9 cellular contexts compared by ENCODE assay signal in genomic region chr1:234535763-234536515, GRCh38. TPM values are rescaled to one million over a fixed set of nuclear protein-coding genes. Genes with fewer than 3 reads are reported as not detected.
DNase-seq lines count a peak whose midpoint lies in the region; ATAC-seq, FAIRE-seq and TF ChIP-seq lines count a peak whose summit lies in the region.
"Had no signal": no experiment of that assay in that cellular context is flagged by ENCODE, and none has a peak within 500 bp of the region (broad histone marks: within the 10 kb centered on the region; RNA-seq: fewer than 3 reads in every experiment).

No MANE protein-coding gene starts in this region.

- intact Hi-C loops in K562 (cut with micrococcal nuclease): no loop called here

- CTCF ChIA-PET in K562 (lab: Yijun Ruan, JAX; ENCODE audit: low intra/inter-chr PET ratio): interaction anchor here (0.6 kb wide), 1 partner anchor 52 kb away, joined by 3 read pairs; no protein-coding TSS in a partner anchor

- TF ChIP-seq RAD21 in K562 (CRISPR knock-in tag; conservative IDR thresholded peaks at IDR 0.05 in 1 of 2, IDR thresholded peaks at IDR 0.05 in 1 of 2): no peak

- H3K9me3 ChIP-seq in BLaER1 treated with 17β-estradiol and CSF1 and Interleukin-3, amounts not matched to agents 10 nM and 100 nM (replicated peaks in 1 of 11): no peaks in the 10 kb centered on the region
- H3K9me3 ChIP-seq in K562 (replicated peaks; ENCODE audit: control insufficient read depth, insufficient read depth, low read depth, low read length): no peaks in the 10 kb centered on the region
- H3K9me3 ChIP-seq in hepatocyte (ENCODE audit: low read depth): no peaks in the 10 kb centered on the region

- in situ Hi-C loops in K562 (cut with MboI): no loop called here

- no peaks in the 10 kb centered on the region for H3K27me3 ChIP-seq in BLaER1 treated with 17β-estradiol and CSF1 and Interleukin-3, amounts not matched to agents 10 nM and 100 nM
- H3K27me3 ChIP-seq in K562 (ENCODE audit: control insufficient read depth in 2 of 2, insufficient read depth in 2 of 2, low read length in 2 of 2): no peaks in the 10 kb centered on the region
- no peaks in the 10 kb centered on the region for H3K27me3 ChIP-seq in hepatocyte

- no peak for TF ChIP-seq POLR2A in K562 (conservative IDR thresholded peaks at IDR 0.05)

- H3K4me2 ChIP-seq in BLaER1 treated with 17β-estradiol and CSF1 and Interleukin-3, amounts not matched to agents 10 nM and 100 nM: peak overlapping the region; percentile 83 to 98 (median 90)
- H3K4me2 ChIP-seq in K562 (ENCODE audit: insufficient read depth, low read length) (no peak overlapping the region), hepatocyte (peak overlapping the region; percentile 46)

- POLR2A ChIA-PET in K562 (lab: Yijun Ruan, JAX): interaction anchor here (0.8 to 1.2 kb wide), 2 partner anchors 10 to 71 kb away, joined by 3 read pairs; no protein-coding TSS in a partner anchor

- peak overlapping the region; percentile 36 to 84 (median 75); a peak in 20 of 22 replicates for H3K9ac ChIP-seq in BLaER1 treated with 17β-estradiol and CSF1 and Interleukin-3, amounts not matched to agents 10 nM and 100 nM
- no peak overlapping the region for H3K9ac ChIP-seq in K562 (ENCODE audit: insufficient read depth in 1 of 2, low read depth in 2 of 2, low read length in 2 of 2)

- TF ChIP-seq CTCF in K562 (IDR thresholded peaks at IDR 0.05 in 2 of 3, conservative IDR thresholded peaks at IDR 0.05 in 1 of 3; ENCODE audit: insufficient read depth in 2 of 3, low read depth in 1 of 3, low read length in 3 of 3) (no peak), hepatocyte (IDR thresholded peaks at IDR 0.05; ENCODE audit: poor library complexity) (no peak)

- peak overlapping the region; percentile 7; the same call in 1 of the 2 replicates for H2AFZ ChIP-seq in K562 (ENCODE audit: low read depth, low read length)
- H2AFZ ChIP-seq in hepatocyte: no peak overlapping the region

- H4K20me1 ChIP-seq in BLaER1 treated with 17β-estradiol and CSF1 and Interleukin-3, amounts not matched to agents 10 nM and 100 nM: no peaks in the 10 kb centered on the region
- H4K20me1 ChIP-seq in K562 (replicated peaks; ENCODE audit: control insufficient read depth, insufficient read depth, low read length): no peaks in the 10 kb centered on the region
- H4K20me1 ChIP-seq in hepatocyte (ENCODE audit: insufficient read depth, poor library complexity, severe bottlenecking): no peaks in the 10 kb centered on the region

- no peaks in the 10 kb centered on the region for H3K36me3 ChIP-seq in BLaER1 treated with 17β-estradiol and CSF1 and Interleukin-3, amounts not matched to agents 10 nM and 100 nM
- H3K36me3 ChIP-seq in K562 (ENCODE audit: control insufficient read depth, insufficient read depth, low read length) (no peaks in the 10 kb centered on the region), hepatocyte (replicated peaks; ENCODE audit: insufficient read depth, low read depth) (no peaks in the 10 kb centered on the region)

- TF ChIP-seq EP300 in K562 (IDR thresholded peaks at IDR 0.05; ENCODE audit: low read length): no peak

- H3K4me1 ChIP-seq in BLaER1 treated with 17β-estradiol and CSF1 and Interleukin-3, amounts not matched to agents 10 nM and 100 nM: peaks cover 97 to 100% (median 100%) of the 10 kb centered on the region in 10 experiments
- peaks cover 5 to 6% of the 10 kb centered on the region in 2 experiments; a peak in 2 of 5 replicates for H3K4me1 ChIP-seq in K562 (replicated peaks in 1 of 2; ENCODE audit: control insufficient read depth in 2 of 2, insufficient read depth in 2 of 2, low read length in 2 of 2)
- H3K4me1 ChIP-seq in hepatocyte (ENCODE audit: insufficient read depth): peaks cover 77% of the 10 kb centered on the region

- H3K9me2 ChIP-seq in hepatocyte (replicated peaks; ENCODE audit: insufficient read depth): no peaks in the 10 kb centered on the region

- peak overlapping the region; percentile 55 to 92 (median 84); a peak in 21 of 22 replicates for H3K27ac ChIP-seq in BLaER1 treated with 17β-estradiol and CSF1 and Interleukin-3, amounts not matched to agents 10 nM and 100 nM
- H3K27ac ChIP-seq in K562 (ENCODE audit: extremely low read depth, low read depth, low read length): no peak overlapping the region
- H3K27ac ChIP-seq in hepatocyte: peak overlapping the region; percentile 92

- H3K9me1 ChIP-seq in K562 (ENCODE audit: control insufficient read depth, insufficient read depth, low read length): no peaks in the 10 kb centered on the region

- H3K79me2 ChIP-seq in K562 (ENCODE audit: control insufficient read depth, insufficient read depth, low read length) (no peaks in the 10 kb centered on the region), hepatocyte (no peaks in the 10 kb centered on the region)

- DNase-seq in K562 (ENCODE audit: extremely low read depth in 1 of 4, low spot score in 3 of 4) (no peak), hepatocyte (ENCODE audit: low spot score) (peak; percentile 42), putamen (ENCODE audit: low spot score) (peak; percentile 51)
- DNase-seq: NCI-H2081 had no signal

- ATAC-seq in K562 (no peak), HG03469 (IDR thresholded peaks at IDR 0.05; ENCODE audit: unreplicated experiment) (no peak), GM21576 (IDR thresholded peaks at IDR 0.05; ENCODE audit: unreplicated experiment) (no peak), HG02884 (IDR thresholded peaks at IDR 0.05; ENCODE audit: unreplicated experiment) (no peak), HG02798 (IDR thresholded peaks at IDR 0.05; ENCODE audit: poor library complexity, unreplicated experiment) (no peak)

- BruUV-seq in K562 (replicated peaks; lab: Mats Ljungman, UMichigan): no TSS peak

- peak overlapping the region in 1 of 10 experiments; percentile 39; a peak in 2 of 20 replicates for H3K4me3 ChIP-seq in BLaER1 treated with 17β-estradiol and CSF1 and Interleukin-3, amounts not matched to agents 10 nM and 100 nM
- H3K4me3 ChIP-seq in K562 (no peak overlapping the region), hepatocyte (no peak overlapping the region)

- FAIRE-seq in K562 (lab: Jason Lieb, UNC): no peak

- 71% methylated on average over 14 of the region's 14 CpGs for WGBS in K562 (ENCODE audit: insufficient coverage, low coverage, missing lambda C conversion rate)
- WGBS in hepatocyte (ENCODE audit: low lambda C conversion rate, missing lambda C conversion rate): 71% methylated on average over 14 of the region's 14 CpGs

TF ChIP-seq in K562, 482 proteins besides CTCF, POLR2A, EP300 and RAD21 (continues in another document):
- TF ChIP-seq COPS2 (conservative IDR thresholded peaks at IDR 0.05): no peak

RNA-seq across cellular contexts. Expression of gene TARBP1, which starts 57.0 kb away (rescaled TPM):
- 26.2 and 82.6 TPM in 2 replicates for total RNA-seq in K562 (2011; cell fraction: chromatin; rRNA removed; ENCODE audit: low replicate concordance)
- 15.0 and 20.9 TPM in 2 replicates for total RNA-seq in K562 (2011; cell fraction: nucleolus; rRNA removed)
- total RNA-seq in K562 (2011; cell fraction: nucleoplasm; rRNA removed): 28.7 and 45.3 TPM in 2 replicates
- total RNA-seq in K562 (2014; rRNA removed): 15.3 and 16.1 TPM in 2 replicates
- 25.0 and 28.0 TPM in 2 replicates for total RNA-seq in K562 (2014; rRNA removed; fragmentation: Illumina TruSeq; extraction: Trizol)
- total RNA-seq in K562 (2015; rRNA removed; fragmentation: Illumina TruSeq; extraction: Trizol): 23.1 and 26.5 TPM in 2 replicates
- 15.6 and 18.6 TPM in 2 replicates for total RNA-seq in K562 (2021)
- polyA plus RNA-seq in K562 (2011; rRNA removed): 48.0 and 66.5 TPM in 2 replicates
- polyA plus RNA-seq in K562 (2011; cell fraction: cytosol; rRNA removed): 12.4 and 31.8 TPM in 2 replicates
- 84.2 and 119 TPM in 2 replicates for polyA plus RNA-seq in K562 (2011; cell fraction: nucleus; rRNA removed)
- polyA plus RNA-seq in K562 (2012): 14.6 and 30.8 TPM in 2 replicates
- polyA plus RNA-seq in K562 (2014; fragmentation: Illumina TruSeq; extraction: Trizol): 20.5 and 22.9 TPM in 2 replicates
- 10 to 100 TPM in 1 of 2 experiments, 1 to 10 TPM in 1; 8.8 to 10.4 TPM for polyA plus RNA-seq in K562 (2014; fragmentation: Nextera tagmentation; extraction: Ambion mirVana)
- polyA plus RNA-seq in K562 (2014; rRNA removed): 24.3 and 29.5 TPM in 2 replicates
- 27.7 and 45.5 TPM in 2 replicates for polyA minus RNA-seq in K562 (2011; rRNA and poly(A)+ RNA removed)
- polyA minus RNA-seq in K562 (2011; cell fraction: cytosol; rRNA and poly(A)+ RNA removed): 10.1 and 19.2 TPM in 2 replicates
- 19.0 and 38.9 TPM in 2 replicates for polyA minus RNA-seq in K562 (2011; cell fraction: nucleus; rRNA and poly(A)+ RNA removed)
- 22.8 and 22.9 TPM in 2 replicates for total RNA-seq in hepatocyte
- polyA plus RNA-seq in hepatocyte: 12.2 and 12.8 TPM in 2 replicates

Comparison
In these comparisons a context has a peak if more than half of its experiments do, and no peak if none do; other contexts are left out.
1. H3K9ac ChIP-seq: peak in BLaER1 treated with 17β-estradiol and CSF1 and Interleukin-3, amounts not matched to agents 10 nM and 100 nM (11 of 11); none in K562 (0 of 2).
2. DNase-seq: peak in hepatocyte (single experiment) and putamen (single experiment); none in K562 (0 of 4).